ENCODE assay signal across 14 cellular contexts in the genomic region with DNA sequence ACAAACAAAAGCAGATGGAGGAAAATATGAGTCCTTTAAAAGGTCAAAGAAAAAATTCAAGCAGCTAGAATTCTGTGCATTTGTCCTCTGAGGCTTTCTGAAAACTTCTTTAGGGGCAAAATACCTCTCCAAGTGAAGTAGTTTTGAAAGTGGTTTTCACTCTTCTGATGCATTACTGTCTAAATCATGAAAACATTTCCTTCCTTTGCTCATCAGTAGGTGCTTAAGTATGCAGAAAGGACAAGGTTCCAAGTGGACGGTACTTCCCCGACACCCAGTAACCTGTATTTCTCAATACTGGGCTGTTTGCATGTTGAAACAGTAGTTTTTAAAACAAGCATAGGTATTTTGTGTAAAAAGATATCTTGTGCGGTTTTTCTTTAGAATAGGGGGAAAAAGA.
A peak's percentile ranks its signal among the peaks of the same experiment; 100 is the strongest.
DNase-seq lines count a peak whose midpoint lies in the region; ATAC-seq, FAIRE-seq and TF ChIP-seq lines count a peak whose summit lies in the region.
"Had no signal": no experiment of that assay in that cellular context is flagged by ENCODE, and none has a peak within 500 bp of the region (broad histone marks: within the 10 kb centered on the region; RNA-seq: fewer than 3 reads in every experiment).

No MANE protein-coding gene starts in this region.

- no peaks in the 10 kb centered on the region for H3K9me3 ChIP-seq in HepG2 (ENCODE audit: low read length)
- H3K9me3 ChIP-seq: upper lobe of left lung had no signal

- no peak for TF ChIP-seq EP300 in HepG2 (IDR thresholded peaks at IDR 0.05; ENCODE audit: low read depth in 2 of 2, low read length in 2 of 2)
- no peak for TF ChIP-seq EP300 in HepG2 (CRISPR knock-in tag; IDR thresholded peaks at IDR 0.05; ENCODE audit: borderline replicate concordance)

- no peaks in the 10 kb centered on the region for H4K20me1 ChIP-seq in HepG2 (ENCODE audit: insufficient read depth, low read length)

- no peaks in the 10 kb centered on the region for H3K27me3 Mint-ChIP-seq in T-helper 2 cell treated with Interferon-gamma antibody and Interleukin-4, amounts not matched to agents 5 μg/mL and 100 μg/mL, for 36 hours (ENCODE audit: low read depth)

- H3K4me3 ChIP-seq in GM12865 (ENCODE audit: low read depth, low read length) (no peak overlapping the region), HepG2 (replicated peaks in 1 of 3; ENCODE audit: insufficient read depth in 1 of 3, low read depth in 2 of 3, low read length in 3 of 3) (no peak overlapping the region)
- H3K4me3 ChIP-seq: upper lobe of left lung had no signal

- POLR2A ChIA-PET in HepG2 (lab: Yijun Ruan, JAX): no interaction called here

- no peak for TF ChIP-seq RAD21 in HepG2 (CRISPR knock-in tag; IDR thresholded peaks at IDR 0.05)

- no peak for TF ChIP-seq CTCF in GM12865 (IDR thresholded peaks at IDR 0.05; ENCODE audit: insufficient read depth, low read depth, low read length, missing control alignments)
- no peak for TF ChIP-seq CTCF in HepG2 (CRISPR knock-in tag; IDR thresholded peaks at IDR 0.05)

- H3K4me2 ChIP-seq in HepG2 (ENCODE audit: low read depth, low read length): no peak overlapping the region

- H3K36me3 ChIP-seq in HepG2 (replicated peaks in 1 of 2; ENCODE audit: control insufficient read depth in 1 of 2, insufficient read depth in 2 of 2, low read length in 2 of 2): no peaks in the 10 kb centered on the region
- H3K36me3 ChIP-seq: upper lobe of left lung had no signal

- no peaks in the 10 kb centered on the region for H3K27me3 ChIP-seq in HepG2 (ENCODE audit: control insufficient read depth in 1 of 2, insufficient read depth in 2 of 2, low read length in 2 of 2)
- H3K27me3 ChIP-seq: upper lobe of left lung had no signal

- no TSS peak for BruUV-seq in HepG2 (replicated peaks; lab: Mats Ljungman, UMichigan)

- H3K9me3 Mint-ChIP-seq in T-helper 2 cell treated with Interferon-gamma antibody and Interleukin-4, amounts not matched to agents 5 μg/mL and 100 μg/mL, for 36 hours: no peaks in the 10 kb centered on the region
- H3K9me3 Mint-ChIP-seq: neural crest cell; T-helper 1 cell treated with Interleukin-12 subunit alpha and Interleukin-12 subunit beta and Interleukin-4 antibody, amounts not matched to agents 30 μg/mL and 1 μg/mL, for 36 hours had no signal

- H3K4me3 Mint-ChIP-seq in T-helper 2 cell treated with Interferon-gamma antibody and Interleukin-4, amounts not matched to agents 5 μg/mL and 100 μg/mL, for 36 hours: no peak overlapping the region
- H3K4me3 Mint-ChIP-seq: neural crest cell; T-helper 1 cell treated with Interleukin-12 subunit alpha and Interleukin-12 subunit beta and Interleukin-4 antibody, amounts not matched to agents 30 μg/mL and 1 μg/mL, for 36 hours had no signal

- DNase-seq in GM12865 (ENCODE audit: low read depth): peak; percentile 81
- no peak for DNase-seq in GM19239 (ENCODE audit: insufficient read length, low spot score)
- DNase-seq in T-helper 2 cell treated with Interferon-gamma antibody and Interleukin-4, amounts not matched to agents 5 μg/mL and 100 μg/mL, for 36 hours (ENCODE audit: low spot score): no peak
- no peak for DNase-seq in stimulated activated CD8-positive, alpha-beta memory T cell treated with anti-CD3 and anti-CD28 coated beads, Interleukin-4, amount 100 ng/mL, for 48 hours
- no peak for DNase-seq in HepG2 (ENCODE audit: low spot score)
- DNase-seq in Ammon's horn (ENCODE audit: low spot score): no peak
- DNase-seq: C1 segment of cervical spinal cord; effector CD4-positive, alpha-beta T cell; NCI-H748 treated with DMSO at 0.1 percent for 48 hours; upper lobe of left lung had no signal

- WGBS in HepG2 (ENCODE audit: low lambda C conversion rate): 3% methylated on average over 3 of the region's 3 CpGs

- no peak for TF ChIP-seq POLR2A in HepG2 (IDR thresholded peaks at IDR 0.05; ENCODE audit: insufficient read depth in 1 of 2, low read depth in 2 of 2, low read length in 2 of 2)

- in situ Hi-C loops in HepG2 (cut with HindIII; ENCODE audit: extremely low pct_ligation_motif_present, low pct_unique_long_range_greater_than_20kb): no loop called here

- intact Hi-C loops in HepG2 (cut with micrococcal nuclease; ENCODE audit: unreplicated experiment): no loop called here

- no peaks in the 10 kb centered on the region for H3K79me2 ChIP-seq in HepG2 (ENCODE audit: insufficient read depth, low read length)

- H2AFZ ChIP-seq in HepG2 (ENCODE audit: low read length): no peak overlapping the region

- no peaks in the 10 kb centered on the region for H3K36me3 Mint-ChIP-seq in T-helper 2 cell treated with Interferon-gamma antibody and Interleukin-4, amounts not matched to agents 5 μg/mL and 100 μg/mL, for 36 hours (ENCODE audit: low read depth)

- peak overlapping the region; percentile 34 for H3K27ac Mint-ChIP-seq in T-helper 2 cell treated with Interferon-gamma antibody and Interleukin-4, amounts not matched to agents 5 μg/mL and 100 μg/mL, for 36 hours
- H3K27ac Mint-ChIP-seq: T-helper 1 cell treated with Interleukin-12 subunit alpha and Interleukin-12 subunit beta and Interleukin-4 antibody, amounts not matched to agents 30 μg/mL and 1 μg/mL, for 36 hours had no signal

- H3K4me1 ChIP-seq in HepG2 (ENCODE audit: insufficient read depth, low read length): no peaks in the 10 kb centered on the region
- H3K4me1 ChIP-seq: upper lobe of left lung had no signal

- FAIRE-seq in GM19239 (lab: Jason Lieb, UNC) (peak; percentile 88), HepG2 (lab: Jason Lieb, UNC) (no peak)

- CTCF ChIA-PET in HepG2 (lab: Yijun Ruan, JAX; ENCODE audit: low intra/inter-chr PET ratio, low total read pairs): no interaction called here

- ATAC-seq in HG02885 (IDR thresholded peaks at IDR 0.05; ENCODE audit: poor library complexity, unreplicated experiment) (peak; percentile 60), HG03469 (IDR thresholded peaks at IDR 0.05; ENCODE audit: unreplicated experiment) (no peak), HepG2 (no peak)

- H3K4me1 Mint-ChIP-seq in T-helper 2 cell treated with Interferon-gamma antibody and Interleukin-4, amounts not matched to agents 5 μg/mL and 100 μg/mL, for 36 hours (ENCODE audit: low read depth): peaks cover 5% of the 10 kb centered on the region

- H3K27ac ChIP-seq in HepG2 (ENCODE audit: extremely low read length, insufficient read depth, low read length): no peak overlapping the region
- H3K27ac ChIP-seq: upper lobe of left lung had no signal

- H3K9ac ChIP-seq in HepG2 (ENCODE audit: insufficient read depth, low read depth, low read length): no peak overlapping the region

TF ChIP-seq in HepG2, 621 proteins besides CTCF, POLR2A, EP300 and RAD21:
- TF ChIP-seq, protein P1, sequence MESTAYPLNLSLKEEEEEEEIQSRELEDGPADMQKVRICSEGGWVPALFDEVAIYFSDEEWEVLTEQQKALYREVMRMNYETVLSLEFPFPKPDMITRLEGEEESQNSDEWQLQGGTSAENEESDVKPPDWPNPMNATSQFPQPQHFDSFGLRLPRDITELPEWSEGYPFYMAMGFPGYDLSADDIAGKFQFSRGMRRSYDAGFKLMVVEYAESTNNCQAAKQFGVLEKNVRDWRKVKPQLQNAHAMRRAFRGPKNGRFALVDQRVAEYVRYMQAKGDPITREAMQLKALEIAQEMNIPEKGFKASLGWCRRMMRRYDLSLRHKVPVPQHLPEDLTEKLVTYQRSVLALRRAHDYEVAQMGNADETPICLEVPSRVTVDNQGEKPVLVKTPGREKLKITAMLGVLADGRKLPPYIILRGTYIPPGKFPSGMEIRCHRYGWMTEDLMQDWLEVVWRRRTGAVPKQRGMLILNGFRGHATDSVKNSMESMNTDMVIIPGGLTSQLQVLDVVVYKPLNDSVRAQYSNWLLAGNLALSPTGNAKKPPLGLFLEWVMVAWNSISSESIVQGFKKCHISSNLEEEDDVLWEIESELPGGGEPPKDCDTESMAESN (CRISPR knock-in tag; conservative IDR thresholded peaks at IDR 0.05): no peak
- TF ChIP-seq ZMAT3 (CRISPR knock-in tag; conservative IDR thresholded peaks at IDR 0.05): no peak
- TF ChIP-seq, protein P2, sequence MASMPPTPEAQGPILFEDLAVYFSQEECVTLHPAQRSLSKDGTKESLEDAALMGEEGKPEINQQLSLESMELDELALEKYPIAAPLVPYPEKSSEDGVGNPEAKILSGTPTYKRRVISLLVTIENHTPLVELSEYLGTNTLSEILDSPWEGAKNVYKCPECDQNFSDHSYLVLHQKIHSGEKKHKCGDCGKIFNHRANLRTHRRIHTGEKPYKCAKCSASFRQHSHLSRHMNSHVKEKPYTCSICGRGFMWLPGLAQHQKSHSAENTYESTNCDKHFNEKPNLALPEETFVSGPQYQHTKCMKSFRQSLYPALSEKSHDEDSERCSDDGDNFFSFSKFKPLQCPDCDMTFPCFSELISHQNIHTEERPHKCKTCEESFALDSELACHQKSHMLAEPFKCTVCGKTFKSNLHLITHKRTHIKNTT (CRISPR knock-in tag; IDR thresholded peaks at IDR 0.05): no peak
- TF ChIP-seq KDM1A (CRISPR knock-in tag; IDR thresholded peaks at IDR 0.05): no peak
